ENCODE assay signal across 1 cellular context in the genomic region with DNA sequence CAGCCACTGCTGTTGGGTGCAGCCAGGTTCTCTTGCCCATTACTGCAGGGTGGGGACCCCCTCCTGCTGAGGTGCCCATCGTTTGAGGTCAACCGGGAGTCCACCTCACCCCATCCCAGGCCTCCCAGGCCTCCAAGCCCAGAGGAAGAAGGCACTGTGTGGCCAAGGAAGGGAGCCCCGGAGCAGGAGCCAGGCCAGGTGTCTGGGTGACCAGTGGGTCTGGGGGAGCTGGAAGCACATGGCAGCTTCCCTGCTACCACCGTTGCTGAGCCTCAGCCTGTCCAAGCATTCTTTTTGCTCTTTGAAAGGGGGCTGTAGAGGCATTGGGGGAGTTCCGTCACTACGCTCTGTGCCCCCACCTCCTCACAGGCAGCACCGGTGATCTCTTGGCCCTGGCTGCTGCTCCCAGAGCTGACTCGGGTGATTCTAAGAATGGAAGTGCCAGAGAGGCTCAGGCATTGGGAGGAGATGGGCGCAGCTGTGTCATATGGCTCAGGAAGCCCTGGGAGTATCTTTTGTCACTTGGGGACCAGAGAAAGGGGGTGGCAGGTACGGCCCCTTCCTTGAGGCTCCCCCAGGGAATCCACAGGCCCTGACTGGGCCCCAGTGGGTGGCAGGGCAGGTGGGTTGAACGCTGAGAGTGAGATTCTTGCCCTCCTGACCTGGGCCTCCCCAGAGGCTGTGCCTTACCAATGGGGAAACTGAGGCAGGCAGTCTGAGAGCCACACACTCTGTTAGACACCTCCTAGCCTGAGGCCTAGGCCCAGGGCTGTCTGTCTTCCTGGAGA.
TF ChIP-seq lines count a peak whose summit lies in the region.

No MANE protein-coding gene starts in this region.

TF ChIP-seq in H1, 55 proteins besides CTCF, POLR2A, EP300 and RAD21:
- TF ChIP-seq GTF2F1 (IDR thresholded peaks at IDR 0.05; ENCODE audit: borderline replicate concordance, low read depth, low read length) (no peak), SIX5 (IDR thresholded peaks at IDR 0.05; ENCODE audit: low read depth, low read length) (no peak), JUND (IDR thresholded peaks at IDR 0.05; ENCODE audit: low read length) (no peak), PHF8 (conservative IDR thresholded peaks at IDR 0.05; ENCODE audit: low read depth, low read length) (no peak), RXRA (IDR thresholded peaks at IDR 0.05; ENCODE audit: insufficient read depth, low read depth, low read length) (no peak), TAF1 (IDR thresholded peaks at IDR 0.05; ENCODE audit: low read depth, low read length) (no peak), SIN3A (conservative IDR thresholded peaks at IDR 0.05 in 1 of 2, IDR thresholded peaks at IDR 0.05 in 1 of 2; ENCODE audit: low read depth in 1 of 2, low read length in 2 of 2) (no peak), ASH2L (IDR thresholded peaks at IDR 0.05; ENCODE audit: low read length) (no peak), HDAC2 (IDR thresholded peaks at IDR 0.05; ENCODE audit: borderline replicate concordance in 1 of 2, low read depth in 2 of 2, low read length in 2 of 2) (no peak), SUZ12 (IDR thresholded peaks at IDR 0.05; ENCODE audit: low read length) (no peak), CBX5 (IDR thresholded peaks at IDR 0.05; ENCODE audit: low read depth, low read length) (no peak), YY1 (IDR thresholded peaks at IDR 0.05; ENCODE audit: low read depth, low read length) (no peak), HDAC6 (IDR thresholded peaks at IDR 0.05; ENCODE audit: low read depth, low read length) (no peak), BCL11A (IDR thresholded peaks at IDR 0.05; ENCODE audit: low read depth in 2 of 2, low read length in 2 of 2) (no peak)
